In the genomic region with DNA sequence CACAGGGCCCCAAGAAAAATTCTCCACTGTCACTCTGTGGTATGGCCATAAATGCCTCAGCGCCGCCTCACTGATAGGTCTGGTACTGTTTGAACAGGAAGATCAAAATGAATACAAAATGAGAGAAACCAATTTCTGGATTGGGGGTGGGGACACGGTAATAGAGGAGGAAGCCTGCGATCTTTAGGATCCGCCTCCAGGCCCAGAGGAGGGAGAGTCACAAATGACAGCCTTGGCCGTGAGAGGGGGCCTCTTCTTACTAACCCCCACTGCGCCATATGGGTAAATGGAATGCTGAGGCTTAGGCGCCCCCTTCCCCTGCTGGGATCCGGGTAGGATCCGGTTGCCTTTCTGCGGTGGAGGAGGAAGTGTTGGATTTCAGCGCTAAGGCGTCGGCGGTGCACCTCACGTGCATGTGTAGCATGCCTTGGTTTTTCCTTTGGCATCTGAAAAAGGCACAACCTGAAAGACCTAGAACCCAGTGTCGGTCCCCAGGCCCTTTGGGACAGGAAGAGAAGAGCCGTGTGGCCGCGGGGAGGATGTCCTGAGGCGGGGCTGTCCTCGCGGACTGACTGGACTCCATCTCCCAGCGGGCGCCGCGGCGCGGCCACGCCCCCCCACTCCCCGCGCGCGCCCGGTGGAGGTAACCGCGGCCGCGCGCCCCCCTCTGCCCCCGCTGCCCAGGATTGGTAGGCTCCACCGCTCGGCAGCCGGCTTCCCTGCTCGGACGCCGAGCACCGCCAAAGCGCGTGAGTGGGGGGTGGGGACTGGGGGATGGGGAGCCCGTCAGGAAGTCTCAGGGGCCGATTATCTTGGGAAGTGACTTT, we compare ENCODE assay signal across 8 cellular contexts. TPM values are rescaled to one million over a fixed set of nuclear protein-coding genes. Genes with fewer than 3 reads are reported as not detected.
DNase-seq lines count a peak whose midpoint lies in the region; ATAC-seq and TF ChIP-seq lines count a peak whose summit lies in the region.

No MANE protein-coding gene starts in this region.

- ATAC-seq in GM19043 (IDR thresholded peaks at IDR 0.05; ENCODE audit: low read depth, unreplicated experiment) (peak; percentile 45), HG03354 (IDR thresholded peaks at IDR 0.05; ENCODE audit: poor library complexity, severe bottlenecking, unreplicated experiment) (peak; percentile 56)

- DNase-seq in AG10803 (ENCODE audit: low read depth) (peak; percentile 89), NCI-H446 treated with DMSO at 0.1 percent for 48 hours (lab: John Stamatoyannopoulos, UW) (peak; percentile 82), cerebellum (ENCODE audit: low spot score) (peak; percentile 96), kidney glomerular epithelial cell (lab: John Stamatoyannopoulos, UW) (peak; percentile 83)
- DNase-seq in activated CD4-positive, alpha-beta T cell treated with anti-CD3 and anti-CD28 coated beads for 24 hours (ENCODE audit: low read depth in 2 of 2) = peak; percentile 73 to 77
- DNase-seq in stimulated activated CD4-positive, alpha-beta T cell treated with anti-CD3 and anti-CD28 coated beads, Interleukin-15, amount 100 ng/mL, for 48 hours (ENCODE audit: low read depth in 2 of 2) = peak; percentile 78 to 83

- H3K4me3 ChIP-seq in AG10803 (ENCODE audit: low read length) = peak overlapping the region; percentile 83

- peak; percentile 36 for TF ChIP-seq CTCF in AG10803 (conservative IDR thresholded peaks at IDR 0.05; ENCODE audit: low read length)

RNA-seq across cellular contexts. Expression of gene MADD, which starts 0.7 kb away (rescaled TPM):
- 73.3 TPM for total RNA-seq in cerebellum

RNA-seq across cellular contexts. Expression of gene NR1H3, which starts 11.4 kb away (rescaled TPM):
- 9.5 TPM for total RNA-seq in cerebellum

RNA-seq across cellular contexts. Expression of gene ACP2, which starts 20.6 kb away (rescaled TPM):
- total RNA-seq in cerebellum = 30.4 TPM

RNA-seq across cellular contexts. Expression of gene DDB2, which starts 54.4 kb away (rescaled TPM):
- 8.2 TPM for total RNA-seq in cerebellum

Comparison
In these comparisons a context has a peak if more than half of its experiments do, and no peak if none do; other contexts are left out.
1. Peak in every context shown above with its lines: DNase-seq, ATAC-seq and H3K4me3 ChIP-seq.